In the genomic region with DNA sequence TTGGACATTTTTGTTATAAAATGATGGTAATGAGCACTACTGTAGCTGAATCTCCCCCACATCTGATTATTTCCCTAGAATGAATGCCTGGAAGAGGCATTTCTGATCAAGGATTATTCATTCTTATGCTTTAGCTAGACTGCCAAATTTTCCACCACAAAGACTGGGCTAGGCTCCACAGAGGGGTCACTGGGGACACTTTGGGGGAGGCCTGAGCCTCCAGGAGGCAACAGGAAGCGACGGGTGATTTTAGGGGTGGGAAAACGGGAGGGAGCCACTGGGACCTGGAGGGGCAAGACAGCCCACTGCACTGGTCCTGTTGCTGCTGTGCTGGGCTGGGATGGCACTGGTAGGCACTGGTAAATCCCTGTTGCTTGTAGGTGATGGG, we compare ENCODE assay signal across 1 cellular context.
TF ChIP-seq lines count a peak whose summit lies in the region.

No MANE protein-coding gene starts in this region.

TF ChIP-seq in SK-N-SH, 30 proteins besides CTCF, POLR2A, EP300 and RAD21:
- TF ChIP-seq MXI1 (IDR thresholded peaks at IDR 0.05; ENCODE audit: low read depth, low read length) (no peak), GATA2 (CRISPR knock-in tag; IDR thresholded peaks at IDR 0.05) (no peak), SMC3 (IDR thresholded peaks at IDR 0.05; ENCODE audit: low read depth, low read length) (no peak), USF1 (IDR thresholded peaks at IDR 0.05; ENCODE audit: borderline replicate concordance, low read depth) (no peak)
